Comparison of ENCODE assay signal across 1 cellular context in genomic region chr6:5323979-5324378, GRCh38.
TF ChIP-seq lines count a peak whose summit lies in the region.

No MANE protein-coding gene starts in this region.

TF ChIP-seq in HEK293, 187 proteins besides CTCF, POLR2A, EP300 and RAD21 (continued from another document and continues in another):
- TF ChIP-seq ZNF785 (tag by site-specific recombination; IDR thresholded peaks at IDR 0.05), result no peak
- no peak for TF ChIP-seq ZBTB11 (tag by site-specific recombination; conservative IDR thresholded peaks at IDR 0.05; ENCODE audit: low read depth)
- TF ChIP-seq, protein P1, sequence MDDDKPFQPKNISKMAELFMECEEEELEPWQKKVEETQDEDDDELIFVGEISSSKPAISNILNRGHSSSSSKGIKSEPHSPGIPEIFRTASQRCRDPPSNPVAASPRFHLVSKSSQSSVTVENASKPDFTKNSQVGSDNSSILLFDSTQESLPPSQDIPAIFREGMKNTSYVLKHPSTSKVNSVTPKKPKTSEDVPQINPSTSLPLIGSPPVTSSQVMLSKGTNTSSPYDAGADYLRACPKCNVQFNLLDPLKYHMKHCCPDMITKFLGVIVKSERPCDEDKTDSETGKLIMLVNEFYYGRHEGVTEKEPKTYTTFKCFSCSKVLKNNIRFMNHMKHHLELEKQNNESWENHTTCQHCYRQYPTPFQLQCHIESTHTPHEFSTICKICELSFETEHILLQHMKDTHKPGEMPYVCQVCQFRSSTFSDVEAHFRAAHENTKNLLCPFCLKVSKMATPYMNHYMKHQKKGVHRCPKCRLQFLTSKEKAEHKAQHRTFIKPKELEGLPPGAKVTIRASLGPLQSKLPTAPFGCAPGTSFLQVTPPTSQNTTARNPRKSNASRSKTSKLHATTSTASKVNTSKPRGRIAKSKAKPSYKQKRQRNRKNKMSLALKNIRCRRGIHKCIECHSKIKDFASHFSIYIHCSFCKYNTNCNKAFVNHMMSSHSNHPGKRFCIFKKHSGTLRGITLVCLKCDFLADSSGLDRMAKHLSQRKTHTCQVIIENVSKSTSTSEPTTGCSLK (tag by site-specific recombination; IDR thresholded peaks at IDR 0.05), result no peak
- TF ChIP-seq PRDM10 (tag by site-specific recombination; IDR thresholded peaks at IDR 0.05), result no peak
- no peak for TF ChIP-seq ZFP41 (tag by site-specific recombination; IDR thresholded peaks at IDR 0.05; ENCODE audit: borderline replicate concordance)
- TF ChIP-seq, protein P2, sequence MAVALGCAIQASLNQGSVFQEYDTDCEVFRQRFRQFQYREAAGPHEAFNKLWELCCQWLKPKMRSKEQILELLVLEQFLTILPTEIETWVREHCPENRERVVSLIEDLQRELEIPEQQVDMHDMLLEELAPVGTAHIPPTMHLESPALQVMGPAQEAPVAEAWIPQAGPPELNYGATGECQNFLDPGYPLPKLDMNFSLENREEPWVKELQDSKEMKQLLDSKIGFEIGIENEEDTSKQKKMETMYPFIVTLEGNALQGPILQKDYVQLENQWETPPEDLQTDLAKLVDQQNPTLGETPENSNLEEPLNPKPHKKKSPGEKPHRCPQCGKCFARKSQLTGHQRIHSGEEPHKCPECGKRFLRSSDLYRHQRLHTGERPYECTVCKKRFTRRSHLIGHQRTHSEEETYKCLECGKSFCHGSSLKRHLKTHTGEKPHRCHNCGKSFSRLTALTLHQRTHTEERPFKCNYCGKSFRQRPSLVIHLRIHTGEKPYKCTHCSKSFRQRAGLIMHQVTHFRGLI (tag by site-specific recombination; IDR thresholded peaks at IDR 0.05), result no peak
- TF ChIP-seq, protein P3, sequence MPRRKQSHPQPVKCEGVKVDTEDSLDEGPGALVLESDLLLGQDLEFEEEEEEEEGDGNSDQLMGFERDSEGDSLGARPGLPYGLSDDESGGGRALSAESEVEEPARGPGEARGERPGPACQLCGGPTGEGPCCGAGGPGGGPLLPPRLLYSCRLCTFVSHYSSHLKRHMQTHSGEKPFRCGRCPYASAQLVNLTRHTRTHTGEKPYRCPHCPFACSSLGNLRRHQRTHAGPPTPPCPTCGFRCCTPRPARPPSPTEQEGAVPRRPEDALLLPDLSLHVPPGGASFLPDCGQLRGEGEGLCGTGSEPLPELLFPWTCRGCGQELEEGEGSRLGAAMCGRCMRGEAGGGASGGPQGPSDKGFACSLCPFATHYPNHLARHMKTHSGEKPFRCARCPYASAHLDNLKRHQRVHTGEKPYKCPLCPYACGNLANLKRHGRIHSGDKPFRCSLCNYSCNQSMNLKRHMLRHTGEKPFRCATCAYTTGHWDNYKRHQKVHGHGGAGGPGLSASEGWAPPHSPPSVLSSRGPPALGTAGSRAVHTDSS (tag by site-specific recombination; IDR thresholded peaks at IDR 0.05), result no peak
- TF ChIP-seq, protein P4, sequence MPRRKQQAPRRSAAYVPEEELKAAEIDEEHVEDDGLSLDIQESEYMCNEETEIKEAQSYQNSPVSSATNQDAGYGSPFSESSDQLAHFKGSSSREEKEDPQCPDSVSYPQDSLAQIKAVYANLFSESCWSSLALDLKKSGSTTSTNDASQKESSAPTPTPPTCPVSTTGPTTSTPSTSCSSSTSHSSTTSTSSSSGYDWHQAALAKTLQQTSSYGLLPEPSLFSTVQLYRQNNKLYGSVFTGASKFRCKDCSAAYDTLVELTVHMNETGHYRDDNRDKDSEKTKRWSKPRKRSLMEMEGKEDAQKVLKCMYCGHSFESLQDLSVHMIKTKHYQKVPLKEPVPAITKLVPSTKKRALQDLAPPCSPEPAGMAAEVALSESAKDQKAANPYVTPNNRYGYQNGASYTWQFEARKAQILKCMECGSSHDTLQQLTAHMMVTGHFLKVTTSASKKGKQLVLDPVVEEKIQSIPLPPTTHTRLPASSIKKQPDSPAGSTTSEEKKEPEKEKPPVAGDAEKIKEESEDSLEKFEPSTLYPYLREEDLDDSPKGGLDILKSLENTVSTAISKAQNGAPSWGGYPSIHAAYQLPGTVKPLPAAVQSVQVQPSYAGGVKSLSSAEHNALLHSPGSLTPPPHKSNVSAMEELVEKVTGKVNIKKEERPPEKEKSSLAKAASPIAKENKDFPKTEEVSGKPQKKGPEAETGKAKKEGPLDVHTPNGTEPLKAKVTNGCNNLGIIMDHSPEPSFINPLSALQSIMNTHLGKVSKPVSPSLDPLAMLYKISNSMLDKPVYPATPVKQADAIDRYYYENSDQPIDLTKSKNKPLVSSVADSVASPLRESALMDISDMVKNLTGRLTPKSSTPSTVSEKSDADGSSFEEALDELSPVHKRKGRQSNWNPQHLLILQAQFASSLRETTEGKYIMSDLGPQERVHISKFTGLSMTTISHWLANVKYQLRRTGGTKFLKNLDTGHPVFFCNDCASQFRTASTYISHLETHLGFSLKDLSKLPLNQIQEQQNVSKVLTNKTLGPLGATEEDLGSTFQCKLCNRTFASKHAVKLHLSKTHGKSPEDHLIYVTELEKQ (tag by site-specific recombination; IDR thresholded peaks at IDR 0.05; ENCODE audit: borderline replicate concordance), result no peak
- TF ChIP-seq ZBTB20 (tag by site-specific recombination; IDR thresholded peaks at IDR 0.05), result no peak
- no peak for TF ChIP-seq ZNF423 (tag by site-specific recombination; IDR thresholded peaks at IDR 0.05)
- no peak for TF ChIP-seq ZXDB (tag by site-specific recombination; IDR thresholded peaks at IDR 0.05)
- TF ChIP-seq ZNF140 (tag by site-specific recombination; IDR thresholded peaks at IDR 0.05), result no peak
- no peak for TF ChIP-seq ZBTB26 (tag by site-specific recombination; optimal IDR thresholded peaks at IDR 0.05)
- peak; percentile 94 for TF ChIP-seq ZNF510 (tag by site-specific recombination; IDR thresholded peaks at IDR 0.05; ENCODE audit: insufficient replicate concordance)
- no peak for TF ChIP-seq FEZF1 (tag by site-specific recombination; IDR thresholded peaks at IDR 0.05)
- no peak for TF ChIP-seq BCL11B (tag by site-specific recombination; IDR thresholded peaks at IDR 0.05; ENCODE audit: low read depth)
- peak; percentile 85; the same call in 1 of the 2 replicates for TF ChIP-seq TRIM28 (IDR thresholded peaks at IDR 0.05; ENCODE audit: borderline replicate concordance, low read length)
- no peak for TF ChIP-seq ZNF292 (tag by site-specific recombination; IDR thresholded peaks at IDR 0.05; ENCODE audit: borderline replicate concordance, low read depth)
- TF ChIP-seq, protein P5, sequence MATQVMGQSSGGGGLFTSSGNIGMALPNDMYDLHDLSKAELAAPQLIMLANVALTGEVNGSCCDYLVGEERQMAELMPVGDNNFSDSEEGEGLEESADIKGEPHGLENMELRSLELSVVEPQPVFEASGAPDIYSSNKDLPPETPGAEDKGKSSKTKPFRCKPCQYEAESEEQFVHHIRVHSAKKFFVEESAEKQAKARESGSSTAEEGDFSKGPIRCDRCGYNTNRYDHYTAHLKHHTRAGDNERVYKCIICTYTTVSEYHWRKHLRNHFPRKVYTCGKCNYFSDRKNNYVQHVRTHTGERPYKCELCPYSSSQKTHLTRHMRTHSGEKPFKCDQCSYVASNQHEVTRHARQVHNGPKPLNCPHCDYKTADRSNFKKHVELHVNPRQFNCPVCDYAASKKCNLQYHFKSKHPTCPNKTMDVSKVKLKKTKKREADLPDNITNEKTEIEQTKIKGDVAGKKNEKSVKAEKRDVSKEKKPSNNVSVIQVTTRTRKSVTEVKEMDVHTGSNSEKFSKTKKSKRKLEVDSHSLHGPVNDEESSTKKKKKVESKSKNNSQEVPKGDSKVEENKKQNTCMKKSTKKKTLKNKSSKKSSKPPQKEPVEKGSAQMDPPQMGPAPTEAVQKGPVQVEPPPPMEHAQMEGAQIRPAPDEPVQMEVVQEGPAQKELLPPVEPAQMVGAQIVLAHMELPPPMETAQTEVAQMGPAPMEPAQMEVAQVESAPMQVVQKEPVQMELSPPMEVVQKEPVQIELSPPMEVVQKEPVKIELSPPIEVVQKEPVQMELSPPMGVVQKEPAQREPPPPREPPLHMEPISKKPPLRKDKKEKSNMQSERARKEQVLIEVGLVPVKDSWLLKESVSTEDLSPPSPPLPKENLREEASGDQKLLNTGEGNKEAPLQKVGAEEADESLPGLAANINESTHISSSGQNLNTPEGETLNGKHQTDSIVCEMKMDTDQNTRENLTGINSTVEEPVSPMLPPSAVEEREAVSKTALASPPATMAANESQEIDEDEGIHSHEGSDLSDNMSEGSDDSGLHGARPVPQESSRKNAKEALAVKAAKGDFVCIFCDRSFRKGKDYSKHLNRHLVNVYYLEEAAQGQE (tag by site-specific recombination; IDR thresholded peaks at IDR 0.05), result no peak
- TF ChIP-seq ZNF202 (tag by site-specific recombination; IDR thresholded peaks at IDR 0.05; ENCODE audit: borderline replicate concordance), result no peak
- TF ChIP-seq SCRT1 (tag by site-specific recombination; IDR thresholded peaks at IDR 0.05; ENCODE audit: borderline replicate concordance), result no peak
- TF ChIP-seq, protein P6, sequence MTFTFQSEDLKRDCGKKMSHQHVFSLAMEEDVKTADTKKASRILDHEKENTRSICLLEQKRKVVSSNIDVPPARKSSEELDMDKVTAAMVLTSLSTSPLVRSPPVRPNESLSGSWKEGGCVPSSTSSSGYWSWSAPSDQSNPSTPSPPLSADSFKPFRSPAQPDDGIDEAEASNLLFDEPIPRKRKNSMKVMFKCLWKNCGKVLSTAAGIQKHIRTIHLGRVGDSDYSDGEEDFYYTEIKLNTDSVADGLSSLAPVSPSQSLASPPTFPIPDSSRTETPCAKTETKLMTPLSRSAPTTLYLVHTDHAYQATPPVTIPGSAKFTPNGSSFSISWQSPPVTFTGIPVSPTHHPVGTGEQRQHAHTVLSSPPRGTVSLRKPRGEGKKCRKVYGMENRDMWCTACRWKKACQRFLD (tag by site-specific recombination; IDR thresholded peaks at IDR 0.05), result no peak
- no peak for TF ChIP-seq ZNF157 (tag by site-specific recombination; IDR thresholded peaks at IDR 0.05)
- no peak for TF ChIP-seq ZNF530 (tag by site-specific recombination; IDR thresholded peaks at IDR 0.05; ENCODE audit: low read depth)
- TF ChIP-seq ZNF692 (tag by site-specific recombination; IDR thresholded peaks at IDR 0.05), result no peak
- TF ChIP-seq ZNF366 (tag by site-specific recombination; conservative IDR thresholded peaks at IDR 0.05), result no peak
- TF ChIP-seq SCRT2 (tag by site-specific recombination; IDR thresholded peaks at IDR 0.05), result no peak
- no peak for TF ChIP-seq ZNF558 (tag by site-specific recombination; IDR thresholded peaks at IDR 0.05)
